ENCODE assay signal across 8 cellular contexts in the genomic region with DNA sequence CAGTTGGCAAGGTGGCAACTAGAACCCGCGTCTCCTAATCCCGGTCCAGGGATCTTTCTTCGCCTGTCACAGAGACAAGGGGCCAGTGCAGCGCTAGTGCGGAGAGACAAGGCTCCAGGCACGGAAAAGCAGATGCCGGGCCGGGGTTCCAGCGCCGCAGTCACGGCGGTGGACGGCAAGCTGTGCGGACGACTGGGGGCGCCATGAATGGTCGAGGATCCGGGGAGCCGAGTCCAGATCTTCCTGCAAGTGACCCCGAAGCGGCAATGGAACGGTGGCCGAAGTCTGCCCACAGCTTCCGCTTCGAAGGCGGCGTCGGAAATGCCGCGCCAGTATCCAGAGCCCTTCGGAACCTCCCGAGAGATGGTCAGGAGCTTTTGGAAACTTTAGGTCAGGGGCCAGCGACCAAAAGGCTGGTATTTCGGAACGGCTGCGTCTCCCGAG. TPM values are rescaled to one million over a fixed set of nuclear protein-coding genes. Genes with fewer than 3 reads are reported as not detected.
A peak's percentile ranks its signal among the peaks of the same experiment; 100 is the strongest.
DNase-seq lines count a peak whose midpoint lies in the region; ATAC-seq and TF ChIP-seq lines count a peak whose summit lies in the region.

No MANE protein-coding gene starts in this region.

- H4K20me1 ChIP-seq in H9 (ENCODE audit: control insufficient read depth, insufficient read depth, insufficient read length): no peaks in the 10 kb centered on the region
- no peaks in the 10 kb centered on the region for H4K20me1 ChIP-seq in MM.1S (ENCODE audit: insufficient read depth, low read length)

- in situ Hi-C loops in transverse colon (cut with MboI; ENCODE audit: low pct_ligation_motif_present in 1 of 4, low pct_unique_long_range_greater_than_20kb in 1 of 4, low sequenced_read_pairs in 3 of 4): loop anchor here in 1 of 4 donors (5.0 kb wide), 1 partner anchor 90 kb away; a partner anchor contains a TSS

- no peak overlapping the region for H2BK5ac ChIP-seq in H9 (ENCODE audit: insufficient read length, low read length)

- peak overlapping the region; percentile 93 for H3K4me3 ChIP-seq in MM.1S (ENCODE audit: low read length)
- peak overlapping the region; percentile 89 to 99 (median 90) for H3K4me3 ChIP-seq in breast epithelium
- H3K4me3 ChIP-seq in right lobe of liver: peak overlapping the region; percentile 62 to 81 (median 72)
- H3K4me3 ChIP-seq in transverse colon: peak overlapping the region; percentile 46 to 95 (median 82)

- no peak overlapping the region for H2BK20ac ChIP-seq in H9 (ENCODE audit: low read depth, low read length, poor library complexity, severe bottlenecking)

- H3K79me2 ChIP-seq in H9 (ENCODE audit: insufficient read depth, low read length) (peaks cover 8% of the 10 kb centered on the region; the same call in 1 of the 2 replicates), MM.1S (ENCODE audit: low read length) (peaks cover 40% of the 10 kb centered on the region)

- H3K4me3 Mint-ChIP-seq in H9: peak overlapping the region; percentile 97 to 98

- no peak overlapping the region for H4K8ac ChIP-seq in H9 (replicated peaks; ENCODE audit: insufficient read length, low read depth, low read length)

- peaks cover 10% of the 10 kb centered on the region for H3K79me1 ChIP-seq in H9 (ENCODE audit: insufficient read depth, low read depth, low read length, poor library complexity, severe bottlenecking)

- H3K23me2 ChIP-seq in H9 (ENCODE audit: insufficient read length, low read depth, low read length, poor library complexity, severe bottlenecking): peaks cover 8% of the 10 kb centered on the region

- H3K56ac ChIP-seq in H9 (ENCODE audit: insufficient read length, low read depth, low read length): no peak overlapping the region

- H3K9me2 ChIP-seq in MM.1S (replicated peaks; ENCODE audit: insufficient read depth, low read length): no peaks in the 10 kb centered on the region

- no peak for TF ChIP-seq EP300 in transverse colon (IDR thresholded peaks at IDR 0.05; ENCODE audit: low read depth)

- H3K27ac ChIP-seq in H9 (ENCODE audit: insufficient read length, low read depth, low read length) (peak overlapping the region; percentile 74), MM.1S (ENCODE audit: low read length) (peak overlapping the region; percentile 83), breast epithelium (peak overlapping the region; percentile 93 to 99), right lobe of liver (peak overlapping the region; percentile 91 to 96 (median 91)), transverse colon (peak overlapping the region; percentile 91 to 96 (median 95))

- no peak overlapping the region for H3T11ph ChIP-seq in H9 (ENCODE audit: low read length)

- H3K4ac ChIP-seq in H9 (ENCODE audit: low read depth, low read length): no peak overlapping the region

- H3K9me3 ChIP-seq in H9 (ENCODE audit: control insufficient read depth, low read depth, low read length) (no peaks in the 10 kb centered on the region), MM.1S (replicated peaks; ENCODE audit: insufficient read depth, low read length) (no peaks in the 10 kb centered on the region), breast epithelium (no peaks in the 10 kb centered on the region), right lobe of liver (no peaks in the 10 kb centered on the region), transverse colon (no peaks in the 10 kb centered on the region)

- intact Hi-C loops in breast epithelium (cut with DNase I; ENCODE audit: low total_unique reads): no loop called here
- intact Hi-C loops in right lobe of liver (cut with DNase I): loop anchor here in 1 of 2 donors (10.0 kb wide), 1 partner anchor 87 kb away; a partner anchor contains a TSS
- intact Hi-C loops in transverse colon (cut with DNase I; ENCODE audit: low total_unique reads): no loop called here

- no peak overlapping the region for H2BK15ac ChIP-seq in H9 (ENCODE audit: low read depth, low read length)

- peak overlapping the region; percentile 98 to 100 (median 99) for H3K27ac Mint-ChIP-seq in H9

- H3K27me3 ChIP-seq in H9 (ENCODE audit: insufficient read depth, low read length) (no peaks in the 10 kb centered on the region), MM.1S (replicated peaks; ENCODE audit: insufficient read depth, low read length) (no peaks in the 10 kb centered on the region), breast epithelium (no peaks in the 10 kb centered on the region), right lobe of liver (no peaks in the 10 kb centered on the region), transverse colon (peaks cover under 1% of the 10 kb centered on the region)

- H3K36me3 Mint-ChIP-seq in H9 (ENCODE audit: insufficient read depth in 1 of 3, low read depth in 3 of 3): peaks cover 0 to 8% (median 4%) of the 10 kb centered on the region in 3 experiments; a peak in 4 of 7 replicates

- H3K4me1 ChIP-seq in H9 (ENCODE audit: insufficient read depth, low read length) (no peaks in the 10 kb centered on the region), MM.1S (ENCODE audit: low read length) (0 out of 2 replicates have a peak, but pooled peaks cover 4% of the 10 kb centered on the region), breast epithelium (peaks cover 0 to 11% of the 10 kb centered on the region in 2 donors), right lobe of liver (peaks cover 0 to 14% (median 9%) of the 10 kb centered on the region in 4 donors), transverse colon (peaks cover 10 to 24% (median 20%) of the 10 kb centered on the region in 4 donors)

- no peak overlapping the region for H2AFZ ChIP-seq in H9 (ENCODE audit: low read length)
- peak overlapping the region; percentile 98 for H2AFZ ChIP-seq in MM.1S (ENCODE audit: low read length)

- no peak overlapping the region for H4K5ac ChIP-seq in H9 (ENCODE audit: insufficient read length, low read depth, low read length)

- no peaks in the 10 kb centered on the region; the same call in 1 of the 2 replicates for H3K27me3 Mint-ChIP-seq in H9 (ENCODE audit: low read depth)

- no peaks in the 10 kb centered on the region for H3F3A ChIP-seq in MM.1S (ENCODE audit: insufficient read depth, low read length)

- no peak overlapping the region for H2BK12ac ChIP-seq in H9 (ENCODE audit: insufficient read length, low read depth, low read length)

- peak; percentile 53 for DNase-seq in NCI-H2227 (lab: John Stamatoyannopoulos, UW; ENCODE audit: unreplicated experiment)
- DNase-seq in NCI-H2227 treated with DMSO at 0.1 percent for 48 hours (lab: John Stamatoyannopoulos, UW): no peak
- DNase-seq in H9: no peak
- DNase-seq in MM.1S: peak; percentile 27
- peak in 1 of 2 donors; percentile 24 for DNase-seq in breast epithelium (ENCODE audit: low spot score in 2 of 2)
- DNase-seq in right lobe of liver: peak; percentile 64 to 80 (median 73)
- DNase-seq in transverse colon: no peak
- DNase-seq in amniotic stem cell (lab: John Stamatoyannopoulos, UW): no peak

- H3K9me3 Mint-ChIP-seq in H9: no peaks in the 10 kb centered on the region; a peak in 1 of 5 replicates

- H4K91ac ChIP-seq in H9 (ENCODE audit: insufficient read length, low read depth, low read length): no peak overlapping the region

- TF ChIP-seq POLR2A in breast epithelium (IDR thresholded peaks at IDR 0.05) (no peak), right lobe of liver (IDR thresholded peaks at IDR 0.05) (no peak), transverse colon (IDR thresholded peaks at IDR 0.05) (no peak)

- no peak overlapping the region for H2BK120ac ChIP-seq in H9 (ENCODE audit: low read depth, low read length, poor library complexity, severe bottlenecking)

- no peak overlapping the region for H3K23ac ChIP-seq in H9 (ENCODE audit: insufficient read length, low read depth, low read length)

- TF ChIP-seq CTCF in H9 (conservative IDR thresholded peaks at IDR 0.05): no peak
- TF ChIP-seq CTCF in MM.1S (IDR thresholded peaks at IDR 0.05; ENCODE audit: low read length): no peak
- no peak for TF ChIP-seq CTCF in breast epithelium (IDR thresholded peaks at IDR 0.05)
- no peak for TF ChIP-seq CTCF in right lobe of liver (IDR thresholded peaks at IDR 0.05)
- no peak for TF ChIP-seq CTCF in transverse colon (IDR thresholded peaks at IDR 0.05)

- peaks cover 6 to 16% of the 10 kb centered on the region in 2 experiments for H3K4me1 Mint-ChIP-seq in H9

- H3K9ac ChIP-seq in H9 (ENCODE audit: extremely low read depth, insufficient read length, low read length) (peak overlapping the region; percentile 89), MM.1S (ENCODE audit: low read length) (peak overlapping the region; percentile 85)

- H2AK5ac ChIP-seq in H9 (ENCODE audit: insufficient read length, low read length): no peak overlapping the region

- H3K18ac ChIP-seq in H9 (ENCODE audit: insufficient read length, low read depth, low read length): peak overlapping the region; percentile 43

- H3K36me3 ChIP-seq in MM.1S (replicated peaks; ENCODE audit: insufficient read depth, low read length) (no peaks in the 10 kb centered on the region), breast epithelium (no peaks in the 10 kb centered on the region), right lobe of liver (no peaks in the 10 kb centered on the region), transverse colon (no peaks in the 10 kb centered on the region)

- WGBS in H9 (ENCODE audit: extremely low coverage, insufficient read length, low lambda C conversion rate): no CpG with 5 or more reads among the region's 38 CpGs
- WGBS in right lobe of liver (ENCODE audit: insufficient coverage, low coverage, low lambda C conversion rate, missing lambda C conversion rate): 0% methylated on average over 10 of the region's 38 CpGs
- 0% methylated on average over 36 of the region's 38 CpGs; no CpG with 5 or more reads in 1 of the 2 donors for WGBS in transverse colon (ENCODE audit: low coverage in 1 of 2), 2 donors

- peak in 3 of 4 donors; percentile 51 to 55 (median 53) for ATAC-seq in right lobe of liver

- peak overlapping the region; percentile 77; the same call in 1 of the 2 replicates for H3K14ac ChIP-seq in H9 (ENCODE audit: insufficient read depth, low read length)

- H3K4me2 ChIP-seq in H9 (ENCODE audit: insufficient read depth, insufficient read length, low read length): peak overlapping the region; percentile 77
- H3K4me2 ChIP-seq in MM.1S (ENCODE audit: low read depth, low read length): peak overlapping the region; percentile 87

RNA-seq across cellular contexts. Expression of a gene that starts 0.6 kb away (rescaled TPM):
- 42.4 and 44.4 TPM in 2 replicates for total RNA-seq in H9 (2021)
- 10 to 100 TPM; 26.9 to 38.2 (median 28.5) TPM for total RNA-seq in breast epithelium
- total RNA-seq in right lobe of liver: 10 to 100 TPM; 17.5 to 23.3 (median 19.8) TPM
- total RNA-seq in transverse colon: 10 to 100 TPM in 3 of 4 donors, 1 to 10 TPM in 1; 3.8 to 32.4 (median 26.5) TPM

RNA-seq across cellular contexts. Expression of a gene that starts 31.2 kb away (rescaled TPM):
- total RNA-seq in H9 (2021) (31.6 and 34.5 TPM in 2 replicates), breast epithelium (100 to 1,000 TPM in 2 of 3 donors, 10 to 100 TPM in 1; 91.0 to 122 (median 121) TPM), right lobe of liver (10 to 100 TPM; 28.6 to 73.0 (median 31.3) TPM), transverse colon (100 to 1,000 TPM; 167 to 272 (median 265) TPM)

RNA-seq across cellular contexts. Expression of a gene that starts 59.0 kb away (rescaled TPM):
- 92.3 and 92.8 TPM in 2 replicates for total RNA-seq in H9 (2021)
- 100 to 1,000 TPM in 1 of 3 donors, 10 to 100 TPM in 2; 68.5 to 134 (median 80.2) TPM for total RNA-seq in breast epithelium
- total RNA-seq in right lobe of liver: 100 to 1,000 TPM in 2 of 6 experiments, 10 to 100 TPM in 4; 39.0 to 107 (median 56.5) TPM
- 100 to 1,000 TPM; 158 to 320 (median 207) TPM for total RNA-seq in transverse colon

RNA-seq across cellular contexts. Expression of a gene that starts 59.2 kb away (rescaled TPM):
- 104 and 114 TPM in 2 replicates for total RNA-seq in H9 (2021)
- total RNA-seq in breast epithelium: 10 to 100 TPM in 2 of 3 donors, 1 to 10 TPM in 1; 8.5 to 13.8 (median 12.4) TPM
- total RNA-seq in right lobe of liver: 10 to 100 TPM; 12.8 to 19.6 (median 17.2) TPM
- 10 to 100 TPM in 1 of 4 donors, 1 to 10 TPM in 3; 1.8 to 12.7 (median 8.5) TPM for total RNA-seq in transverse colon

Comparison
In these comparisons a context has a peak if more than half of its experiments do, and no peak if none do; other contexts are left out.
1. DNase-seq: peak in NCI-H2227 (single experiment), MM.1S (single experiment) and right lobe of liver (3 of 3); none in NCI-H2227 treated with DMSO at 0.1 percent for 48 hours (single experiment), H9 (single experiment), transverse colon (single experiment) and amniotic stem cell (single experiment).
2. Peak in every context shown above with its lines, with median percentiles within 50 percentile points of each other: H3K27ac ChIP-seq and H3K4me3 ChIP-seq.